ENCODE assay signal across 1 cellular context in the genomic region with DNA sequence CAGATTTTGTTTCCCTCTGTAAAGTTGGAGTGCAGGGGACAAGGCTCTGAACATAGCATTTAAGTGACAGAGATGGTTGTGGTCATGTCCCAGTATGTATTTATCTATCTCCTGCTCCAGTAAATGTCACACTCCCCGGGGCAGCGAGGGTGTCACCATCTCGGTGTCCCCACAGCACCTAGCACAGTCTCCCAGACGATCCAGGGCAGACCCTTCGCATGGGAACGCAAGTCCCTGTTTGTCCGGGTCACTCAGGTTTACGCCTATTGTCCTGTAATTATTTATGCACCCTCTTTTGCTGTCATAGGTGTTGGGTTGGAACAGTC.
TF ChIP-seq lines count a peak whose summit lies in the region.

No MANE protein-coding gene starts in this region.

TF ChIP-seq in HepG2, 621 proteins besides CTCF, POLR2A, EP300 and RAD21 (continued from another document):
- TF ChIP-seq ZNF33A (CRISPR knock-in tag; IDR thresholded peaks at IDR 0.05; ENCODE audit: borderline replicate concordance), result no peak
- TF ChIP-seq FOSL1 (CRISPR knock-in tag; IDR thresholded peaks at IDR 0.05; ENCODE audit: borderline replicate concordance), result no peak
- TF ChIP-seq WIZ (CRISPR knock-in tag; IDR thresholded peaks at IDR 0.05), result no peak
- no peak for TF ChIP-seq RNF2 (conservative IDR thresholded peaks at IDR 0.05; ENCODE audit: low read depth)
- TF ChIP-seq ZNF230 (CRISPR knock-in tag; IDR thresholded peaks at IDR 0.05), result 0 out of 2 replicates have a peak, but pooled peaks have one; percentile 13
